In the genomic region with DNA sequence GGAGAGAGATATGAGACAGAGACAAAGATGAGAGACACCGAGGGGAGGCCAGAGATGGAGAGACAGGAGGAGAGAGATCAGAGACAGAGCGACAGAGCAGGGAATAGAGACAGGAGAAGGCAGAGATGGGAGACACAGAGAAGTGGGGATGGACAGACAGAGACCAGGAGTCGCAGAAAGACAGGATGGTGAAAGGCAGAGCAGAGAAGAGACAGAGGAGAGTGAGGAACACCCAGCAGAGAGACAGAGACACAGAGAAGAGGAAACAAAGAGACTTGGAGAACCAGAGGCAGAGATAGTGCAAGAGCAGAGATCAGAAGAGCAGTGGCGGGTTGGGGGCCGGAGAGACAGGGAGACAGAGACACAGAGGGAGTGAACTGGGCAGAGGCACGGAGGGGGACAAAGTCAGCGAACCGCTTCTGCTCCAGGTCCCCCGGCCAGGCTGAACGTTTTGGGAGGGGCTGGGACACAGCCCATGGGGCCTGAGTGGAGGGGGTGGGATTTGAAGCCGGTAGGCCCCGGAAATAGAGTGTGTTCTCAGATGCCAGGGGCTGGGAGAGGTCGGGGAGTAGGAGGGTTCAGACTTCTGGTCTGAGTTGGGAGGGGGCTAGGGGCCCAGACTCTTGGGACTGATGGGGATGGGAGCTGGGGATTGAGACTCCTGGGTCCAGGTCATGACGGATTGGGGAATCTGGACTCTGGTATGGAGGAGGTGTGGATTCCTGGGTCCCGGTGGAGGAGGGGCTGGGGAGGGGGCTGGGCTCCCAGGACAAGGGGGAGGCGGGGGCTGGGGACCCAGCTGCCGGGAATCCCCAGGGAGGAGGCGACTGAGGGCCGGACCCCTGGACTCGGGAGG, we compare ENCODE assay signal across 2 cellular contexts.
TF ChIP-seq lines count a peak whose summit lies in the region.

No MANE protein-coding gene starts in this region.

TF ChIP-seq in HCT116, 20 proteins besides CTCF, POLR2A, EP300 and RAD21:
- TF ChIP-seq, protein P1, sequence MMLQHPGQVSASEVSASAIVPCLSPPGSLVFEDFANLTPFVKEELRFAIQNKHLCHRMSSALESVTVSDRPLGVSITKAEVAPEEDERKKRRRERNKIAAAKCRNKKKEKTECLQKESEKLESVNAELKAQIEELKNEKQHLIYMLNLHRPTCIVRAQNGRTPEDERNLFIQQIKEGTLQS (IDR thresholded peaks at IDR 0.05): no peak
- TF ChIP-seq EZH2phosphoT487 (IDR thresholded peaks at IDR 0.05; ENCODE audit: borderline replicate concordance) (no peak), FOSL1 (IDR thresholded peaks at IDR 0.05; ENCODE audit: low read depth) (no peak), TCF7L2 (IDR thresholded peaks at IDR 0.05; ENCODE audit: borderline replicate concordance, extremely low read depth, insufficient read depth, insufficient read length) (no peak), JUND (IDR thresholded peaks at IDR 0.05) (no peak), ZFX (IDR thresholded peaks at IDR 0.05) (no peak), SRF (IDR thresholded peaks at IDR 0.05; ENCODE audit: low read depth) (no peak), CBX3 (IDR thresholded peaks at IDR 0.05; ENCODE audit: low read depth) (no peak), CEBPB (IDR thresholded peaks at IDR 0.05; ENCODE audit: low read depth) (no peak), ELF1 (IDR thresholded peaks at IDR 0.05; ENCODE audit: borderline replicate concordance, low read depth) (no peak)
- TF ChIP-seq, protein P2, sequence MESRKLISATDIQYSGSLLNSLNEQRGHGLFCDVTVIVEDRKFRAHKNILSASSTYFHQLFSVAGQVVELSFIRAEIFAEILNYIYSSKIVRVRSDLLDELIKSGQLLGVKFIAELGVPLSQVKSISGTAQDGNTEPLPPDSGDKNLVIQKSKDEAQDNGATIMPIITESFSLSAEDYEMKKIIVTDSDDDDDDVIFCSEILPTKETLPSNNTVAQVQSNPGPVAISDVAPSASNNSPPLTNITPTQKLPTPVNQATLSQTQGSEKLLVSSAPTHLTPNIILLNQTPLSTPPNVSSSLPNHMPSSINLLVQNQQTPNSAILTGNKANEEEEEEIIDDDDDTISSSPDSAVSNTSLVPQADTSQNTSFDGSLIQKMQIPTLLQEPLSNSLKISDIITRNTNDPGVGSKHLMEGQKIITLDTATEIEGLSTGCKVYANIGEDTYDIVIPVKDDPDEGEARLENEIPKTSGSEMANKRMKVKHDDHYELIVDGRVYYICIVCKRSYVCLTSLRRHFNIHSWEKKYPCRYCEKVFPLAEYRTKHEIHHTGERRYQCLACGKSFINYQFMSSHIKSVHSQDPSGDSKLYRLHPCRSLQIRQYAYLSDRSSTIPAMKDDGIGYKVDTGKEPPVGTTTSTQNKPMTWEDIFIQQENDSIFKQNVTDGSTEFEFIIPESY (IDR thresholded peaks at IDR 0.05; ENCODE audit: extremely low read depth, insufficient replicate concordance, low read length): no peak

TF ChIP-seq in GM12891, 5 proteins besides CTCF, POLR2A, EP300 and RAD21:
- TF ChIP-seq POU2F2 (IDR thresholded peaks at IDR 0.05; ENCODE audit: low read depth, low read length) (no peak), PAX5 (IDR thresholded peaks at IDR 0.05; ENCODE audit: insufficient read depth, low read length, severe bottlenecking) (no peak), TAF1 (IDR thresholded peaks at IDR 0.05; ENCODE audit: low read depth, low read length) (no peak), POLR2AphosphoS5 (IDR thresholded peaks at IDR 0.05; ENCODE audit: low read depth, low read length) (no peak), SPI1 (IDR thresholded peaks at IDR 0.05; ENCODE audit: low read depth, low read length) (no peak)
TF ChIP-seq in GM12891: peak in this region for 0.
